In genomic region chr10:124529661-124530214, GRCh38 we compare ENCODE assay signal across 13 cellular contexts.
DNase-seq lines count a peak whose midpoint lies in the region; ATAC-seq and TF ChIP-seq lines count a peak whose summit lies in the region.
"Had no signal": no experiment of that assay in that cellular context is flagged by ENCODE, and none has a peak within 500 bp of the region (broad histone marks: within the 10 kb centered on the region; RNA-seq: fewer than 3 reads in every experiment).

No MANE protein-coding gene starts in this region.

- H3K4me2 ChIP-seq in osteoblast (ENCODE audit: insufficient read depth, low read length): peak overlapping the region; percentile 23

- no peaks in the 10 kb centered on the region for H3K79me2 ChIP-seq in osteoblast (ENCODE audit: insufficient read depth, low read length)

- no peak overlapping the region for H3K27ac ChIP-seq in osteoblast (ENCODE audit: low read depth, low read length)
- H3K27ac ChIP-seq: esophagus muscularis mucosa had no signal

- H3K9me3 ChIP-seq in T-helper 17 cell (ENCODE audit: control insufficient read depth, low read length, poor library complexity, severe bottlenecking): no peaks in the 10 kb centered on the region
- H3K9me3 ChIP-seq in osteoblast (ENCODE audit: low read depth, low read length): no peaks in the 10 kb centered on the region
- H3K9me3 ChIP-seq: esophagus muscularis mucosa had no signal

- no peak overlapping the region for H3K4me3 ChIP-seq in osteoblast (ENCODE audit: insufficient read depth, low read length)
- H3K4me3 ChIP-seq: esophagus muscularis mucosa had no signal

- ATAC-seq in GM18907 (IDR thresholded peaks at IDR 0.05; ENCODE audit: unreplicated experiment): peak; percentile 5
- ATAC-seq in HG02798 (IDR thresholded peaks at IDR 0.05; ENCODE audit: poor library complexity, unreplicated experiment): peak; percentile 5
- no peak for ATAC-seq in T-helper 17 cell
- no peak for ATAC-seq in GM19324 (IDR thresholded peaks at IDR 0.05; ENCODE audit: low FRiP score, unreplicated experiment)

- H4K20me1 ChIP-seq in osteoblast (ENCODE audit: insufficient read depth, low read length): no peaks in the 10 kb centered on the region

- H3K4me3 Mint-ChIP-seq in T-helper 17 cell: peak overlapping the region; percentile 56
- H3K4me3 Mint-ChIP-seq in activated CD4-positive, alpha-beta T cell treated with anti-CD3 and anti-CD28 coated beads, Interleukin-2, amount 10 ng/mL, durations not matched to agents 7 days and 5 days: no peak overlapping the region
- H3K4me3 Mint-ChIP-seq: activated CD4-positive, alpha-beta memory T cell treated with anti-CD3 and anti-CD28 coated beads for 36 hours; activated naive CD4-positive, alpha-beta T cell treated with anti-CD3 and anti-CD28 coated beads, Interleukin-2, amount 50 U/mL, for 24 hours; CD4-positive, CD25-positive, alpha-beta regulatory T cell; T-helper 1 cell treated with Interleukin-12 subunit alpha and Interleukin-12 subunit beta and Interleukin-4 antibody, amounts not matched to agents 30 μg/mL and 1 μg/mL, for 36 hours had no signal

- no peaks in the 10 kb centered on the region for H3K36me3 ChIP-seq in osteoblast (ENCODE audit: insufficient read depth, low read length)
- H3K36me3 ChIP-seq: esophagus muscularis mucosa had no signal

- TF ChIP-seq CTCF in osteoblast (IDR thresholded peaks at IDR 0.05; ENCODE audit: extremely low read depth, low read depth, low read length): no peak

- peak overlapping the region; percentile 57 for H3K27ac Mint-ChIP-seq in T-helper 17 cell
- H3K27ac Mint-ChIP-seq in activated CD4-positive, alpha-beta T cell treated with anti-CD3 and anti-CD28 coated beads, Interleukin-2, amount 10 ng/mL, durations not matched to agents 7 days and 5 days: no peak overlapping the region
- H3K27ac Mint-ChIP-seq: activated CD4-positive, alpha-beta memory T cell treated with anti-CD3 and anti-CD28 coated beads for 36 hours; T-helper 1 cell treated with Interleukin-12 subunit alpha and Interleukin-12 subunit beta and Interleukin-4 antibody, amounts not matched to agents 30 μg/mL and 1 μg/mL, for 36 hours had no signal

- CTCF ChIA-PET in activated CD4-positive, alpha-beta T cell treated with anti-CD3 and anti-CD28 coated beads, Interleukin-2, amount 10 ng/mL, durations not matched to agents 7 days and 5 days (lab: Charles Lee): interaction anchor here (1.0 to 2.4 kb wide), 4 partner anchors 9 to 219 kb away, joined by 3 to 12 read pairs (median 8); no protein-coding TSS in a partner anchor

- H3K4me1 ChIP-seq in osteoblast (ENCODE audit: insufficient read depth, low read length): peaks cover 9% of the 10 kb centered on the region

- peaks cover 10% of the 10 kb centered on the region for H3K4me1 Mint-ChIP-seq in T-helper 17 cell
- H3K4me1 Mint-ChIP-seq in activated CD4-positive, alpha-beta T cell treated with anti-CD3 and anti-CD28 coated beads, Interleukin-2, amount 10 ng/mL, durations not matched to agents 7 days and 5 days: peaks cover 4% of the 10 kb centered on the region

- DNase-seq in T-helper 17 cell (no peak), osteoblast (ENCODE audit: insufficient read length, low spot score, missing footprints) (no peak), DMS153 treated with DMSO at 0.1 percent for 48 hours (lab: John Stamatoyannopoulos, UW; ENCODE audit: unreplicated experiment) (no peak), DMS 273 treated with DMSO at 0.1 percent for 48 hours (lab: John Stamatoyannopoulos, UW) (no peak)
- DNase-seq in activated CD4-positive, alpha-beta T cell treated with anti-CD3 and anti-CD28 coated beads, Interleukin-2, amount 10 ng/mL, durations not matched to agents 7 days and 5 days: no peak

- H3K36me3 Mint-ChIP-seq in T-helper 17 cell (ENCODE audit: low read depth): no peaks in the 10 kb centered on the region
- no peaks in the 10 kb centered on the region for H3K36me3 Mint-ChIP-seq in activated CD4-positive, alpha-beta T cell treated with anti-CD3 and anti-CD28 coated beads, Interleukin-2, amount 10 ng/mL, durations not matched to agents 7 days and 5 days (ENCODE audit: low read depth)
- H3K36me3 Mint-ChIP-seq: activated CD4-positive, alpha-beta memory T cell treated with anti-CD3 and anti-CD28 coated beads for 36 hours; activated naive CD4-positive, alpha-beta T cell treated with anti-CD3 and anti-CD28 coated beads, Interleukin-2, amount 50 U/mL, for 24 hours; CD4-positive, CD25-positive, alpha-beta regulatory T cell had no signal

- H3K27me3 Mint-ChIP-seq in T-helper 17 cell: no peaks in the 10 kb centered on the region
- H3K27me3 Mint-ChIP-seq in activated CD4-positive, alpha-beta T cell treated with anti-CD3 and anti-CD28 coated beads, Interleukin-2, amount 10 ng/mL, durations not matched to agents 7 days and 5 days: no peaks in the 10 kb centered on the region
- H3K27me3 Mint-ChIP-seq: activated CD4-positive, alpha-beta memory T cell treated with anti-CD3 and anti-CD28 coated beads for 36 hours; activated naive CD4-positive, alpha-beta T cell treated with anti-CD3 and anti-CD28 coated beads, Interleukin-2, amount 50 U/mL, for 24 hours; CD4-positive, CD25-positive, alpha-beta regulatory T cell had no signal

- H2AFZ ChIP-seq in osteoblast (ENCODE audit: low read length): no peak overlapping the region

- no peaks in the 10 kb centered on the region for H3K27me3 ChIP-seq in osteoblast (ENCODE audit: insufficient read depth, low read length)
- H3K27me3 ChIP-seq: esophagus muscularis mucosa had no signal

- no peaks in the 10 kb centered on the region for H3K9me3 Mint-ChIP-seq in activated CD4-positive, alpha-beta T cell treated with anti-CD3 and anti-CD28 coated beads, Interleukin-2, amount 10 ng/mL, durations not matched to agents 7 days and 5 days
- H3K9me3 Mint-ChIP-seq: activated CD4-positive, alpha-beta memory T cell treated with anti-CD3 and anti-CD28 coated beads for 36 hours; activated naive CD4-positive, alpha-beta T cell treated with anti-CD3 and anti-CD28 coated beads, Interleukin-2, amount 50 U/mL, for 24 hours; CD4-positive, CD25-positive, alpha-beta regulatory T cell; T-helper 1 cell treated with Interleukin-12 subunit alpha and Interleukin-12 subunit beta and Interleukin-4 antibody, amounts not matched to agents 30 μg/mL and 1 μg/mL, for 36 hours had no signal

- POLR2A ChIA-PET in activated CD4-positive, alpha-beta T cell treated with anti-CD3 and anti-CD28 coated beads, Interleukin-2, amount 10 ng/mL, durations not matched to agents 7 days and 5 days (lab: Charles Lee): no interaction called here

Comparison
In these comparisons a context has a peak if more than half of its experiments do, and no peak if none do; other contexts are left out.
1. ATAC-seq: peak in GM18907 (single experiment) and HG02798 (single experiment); none in T-helper 17 cell (single experiment) and GM19324 (single experiment).